In genomic region chr4:128868758-128869157, GRCh38 we compare ENCODE assay signal across 19 cellular contexts. TPM values are rescaled to one million over a fixed set of nuclear protein-coding genes. Genes with fewer than 3 reads are reported as not detected.
A peak's percentile ranks its signal among the peaks of the same experiment; 100 is the strongest.
DNase-seq lines count a peak whose midpoint lies in the region; TF ChIP-seq lines count a peak whose summit lies in the region.
"Had no signal": no experiment of that assay in that cellular context is flagged by ENCODE, and none has a peak within 500 bp of the region (broad histone marks: within the 10 kb centered on the region; RNA-seq: fewer than 3 reads in every experiment).

No MANE protein-coding gene starts in this region.

- DNase-seq in H9 = no peak
- peak; percentile 22 for DNase-seq in SK-MEL-5 (ENCODE audit: low read depth, low spot score)
- peak; percentile 48 for DNase-seq in fibroblast of villous mesenchyme (ENCODE audit: low read depth)
- no peak for DNase-seq in cardiac septum (ENCODE audit: low spot score)
- no peak for DNase-seq in T-helper 1 cell
- DNase-seq in NCI-H345 (lab: John Stamatoyannopoulos, UW) = no peak
- DNase-seq in A673 (ENCODE audit: low spot score) = no peak
- DNase-seq: activated CD4-positive, CD25-positive, alpha-beta regulatory T cell; activated CD8-positive, alpha-beta memory T cell treated with anti-CD3 and anti-CD28 coated beads for 24 hours; erythroblast; KG1; left lung; NCI-H526; nucleus accumbens; testis had no signal

- no peaks in the 10 kb centered on the region for H3K9me3 Mint-ChIP-seq in H9
- H3K9me3 Mint-ChIP-seq: central memory CD8-positive, alpha-beta T cell; T-helper 2 cell treated with Interferon-gamma antibody and Interleukin-4, amounts not matched to agents 5 μg/mL and 100 μg/mL, for 36 hours had no signal

- H3K9me3 ChIP-seq in H9 (ENCODE audit: control insufficient read depth, low read depth, low read length) (no peaks in the 10 kb centered on the region), A673 (ENCODE audit: low read depth, low read length, poor library complexity, severe bottlenecking) (no peaks in the 10 kb centered on the region)
- H3K9me3 ChIP-seq: left lung, SJSA1, testis had no signal

- POLR2A ChIA-PET in A673 (lab: Charles Lee; ENCODE audit: low non-redundant PET) = no interaction called here

- no peak overlapping the region for H3K23ac ChIP-seq in H9 (ENCODE audit: insufficient read length, low read depth, low read length)

- no peak overlapping the region for H2BK12ac ChIP-seq in H9 (ENCODE audit: insufficient read length, low read depth, low read length)

- H3K79me2 ChIP-seq in H9 (ENCODE audit: insufficient read depth, low read length) = peaks cover 9% of the 10 kb centered on the region; the same call in 1 of the 2 replicates

- peaks cover 30 to 54% of the 10 kb centered on the region in 2 experiments for H3K4me1 Mint-ChIP-seq in H9

- no peak overlapping the region for H4K91ac ChIP-seq in H9 (ENCODE audit: insufficient read length, low read depth, low read length)

- H3T11ph ChIP-seq in H9 (ENCODE audit: low read length) = no peak overlapping the region

- peak overlapping the region; percentile 10 for H3K9ac ChIP-seq in H9 (ENCODE audit: extremely low read depth, insufficient read length, low read length)

- no peak overlapping the region for H2BK20ac ChIP-seq in H9 (ENCODE audit: low read depth, low read length, poor library complexity, severe bottlenecking)

- BruUV-seq in A673 (replicated peaks; lab: Mats Ljungman, UMichigan) = no TSS peak

- H3K18ac ChIP-seq in H9 (ENCODE audit: insufficient read length, low read depth, low read length) = no peak overlapping the region

- peak overlapping the region in 1 of 3 experiments; percentile 77; a peak in 2 of 7 replicates for H3K27ac Mint-ChIP-seq in H9
- H3K27ac Mint-ChIP-seq: T-helper 2 cell treated with Interferon-gamma antibody and Interleukin-4, amounts not matched to agents 5 μg/mL and 100 μg/mL, for 36 hours had no signal

- H3K4me1 ChIP-seq in H9 (ENCODE audit: insufficient read depth, low read length) (peaks cover 5% of the 10 kb centered on the region; the same call in 1 of the 2 replicates), A673 (ENCODE audit: insufficient read depth, low read length, poor library complexity, severe bottlenecking) (no peaks in the 10 kb centered on the region)
- H3K4me1 ChIP-seq: testis had no signal

- no peak overlapping the region for H2AK5ac ChIP-seq in H9 (ENCODE audit: insufficient read length, low read length)

- peaks cover 4% of the 10 kb centered on the region for H3K27me3 Mint-ChIP-seq in H9 (ENCODE audit: low read depth)
- H3K27me3 Mint-ChIP-seq: central memory CD8-positive, alpha-beta T cell had no signal

- no peak overlapping the region for H3K4me3 Mint-ChIP-seq in H9
- H3K4me3 Mint-ChIP-seq: central memory CD8-positive, alpha-beta T cell; T-helper 2 cell treated with Interferon-gamma antibody and Interleukin-4, amounts not matched to agents 5 μg/mL and 100 μg/mL, for 36 hours had no signal

- H3K36me3 ChIP-seq in A673 (ENCODE audit: insufficient read depth, low read length, poor library complexity, severe bottlenecking) = peaks cover 50% of the 10 kb centered on the region

- no CpG with 5 or more reads among the region's 3 CpGs for WGBS in H9 (ENCODE audit: extremely low coverage, insufficient read length, low lambda C conversion rate)

- CTCF ChIA-PET in A673 (lab: Charles Lee) = no interaction called here

- H3K27ac ChIP-seq in 22Rv1 (peak overlapping the region; percentile 28), H9 (ENCODE audit: insufficient read length, low read depth, low read length) (no peak overlapping the region), A673 (ENCODE audit: low read depth, low read length, poor library complexity, severe bottlenecking) (no peak overlapping the region)
- H3K27ac ChIP-seq: left lung, SJSA1, testis had no signal

- no peak overlapping the region for H4K8ac ChIP-seq in H9 (replicated peaks; ENCODE audit: insufficient read length, low read depth, low read length)

- H3K4me3 ChIP-seq in fibroblast of villous mesenchyme (ENCODE audit: low read depth, low read length) = no peak overlapping the region
- no peak overlapping the region for H3K4me3 ChIP-seq in A673 (ENCODE audit: low read depth, low read length, poor library complexity, severe bottlenecking)
- H3K4me3 ChIP-seq: left lung, SJSA1, testis had no signal

- no peak overlapping the region for H3K56ac ChIP-seq in H9 (ENCODE audit: insufficient read length, low read depth, low read length)

- no peak overlapping the region for H4K5ac ChIP-seq in H9 (ENCODE audit: insufficient read length, low read depth, low read length)

- H3K27me3 ChIP-seq in H9 (ENCODE audit: insufficient read depth, low read length) = no peaks in the 10 kb centered on the region
- no peaks in the 10 kb centered on the region for H3K27me3 ChIP-seq in A673 (replicated peaks; ENCODE audit: insufficient read depth, low read depth, low read length, poor library complexity)
- H3K27me3 ChIP-seq: left lung, SJSA1, testis had no signal

- H3K23me2 ChIP-seq in H9 (ENCODE audit: insufficient read length, low read depth, low read length, poor library complexity, severe bottlenecking) = no peaks in the 10 kb centered on the region

- peaks cover 64 to 95% (median 91%) of the 10 kb centered on the region in 3 experiments for H3K36me3 Mint-ChIP-seq in H9 (ENCODE audit: insufficient read depth in 1 of 3, low read depth in 3 of 3)

- H2BK15ac ChIP-seq in H9 (ENCODE audit: low read depth, low read length) = no peak overlapping the region

- H3K4me2 ChIP-seq in H9 (ENCODE audit: insufficient read depth, insufficient read length, low read length) = no peak overlapping the region

- no peak overlapping the region for H2AFZ ChIP-seq in H9 (ENCODE audit: low read length)

- no peak overlapping the region for H3K14ac ChIP-seq in H9 (ENCODE audit: insufficient read depth, low read length)

- H2BK120ac ChIP-seq in H9 (ENCODE audit: low read depth, low read length, poor library complexity, severe bottlenecking) = no peak overlapping the region

- intact Hi-C loops in cardiac septum (cut with DNase I) (loop anchor here (10.0 kb wide), 2 partner anchors 444 to 584 kb away; partner anchors contain the start of gene PGRMC2), A673 (cut with micrococcal nuclease; ENCODE audit: unreplicated experiment) (loop anchor here (5.0 to 10.0 kb wide), 3 partner anchors 226 to 676 kb away; partner anchors contain the start of genes C4orf33 and SCLT1)

- peaks cover 2% of the 10 kb centered on the region for H4K20me1 ChIP-seq in H9 (ENCODE audit: control insufficient read depth, insufficient read depth, insufficient read length)

- TF ChIP-seq CTCF in 22Rv1 (IDR thresholded peaks at IDR 0.05) (no peak), H9 (conservative IDR thresholded peaks at IDR 0.05) (no peak), fibroblast of villous mesenchyme (IDR thresholded peaks at IDR 0.05; ENCODE audit: insufficient read depth, low read depth, low read length) (no peak), A673 (conservative IDR thresholded peaks at IDR 0.05; ENCODE audit: low read depth, low read length) (no peak)

- no peak overlapping the region for H3K4ac ChIP-seq in H9 (ENCODE audit: low read depth, low read length)

- no peak overlapping the region for H2BK5ac ChIP-seq in H9 (ENCODE audit: insufficient read length, low read length)

- in situ Hi-C loops in SK-MEL-5 (cut with HindIII; ENCODE audit: low pct_unique_long_range_greater_than_20kb, low sequenced_read_pairs) = no loop called here

- H3K79me1 ChIP-seq in H9 (ENCODE audit: insufficient read depth, low read depth, low read length, poor library complexity, severe bottlenecking) = peaks cover 5% of the 10 kb centered on the region

RNA-seq across cellular contexts. Expression of gene JADE1, which starts 59.3 kb away (rescaled TPM):
- total RNA-seq in H9 (2021) (192 and 194 TPM in 2 replicates), fibroblast of villous mesenchyme (29.6 and 38.4 TPM in 2 replicates), cardiac septum (23.0 TPM), A673 (2021) (39.3 and 40.8 TPM in 2 replicates)
- 6.7 and 7.4 TPM in 2 replicates for total RNA-seq in SK-MEL-5 (2014; rRNA removed; shearing (Covaris generic))
- polyA plus RNA-seq in SK-MEL-5 (2015; cell fraction: cytosol; rRNA removed) = 6.5 and 9.5 TPM in 2 replicates
- polyA plus RNA-seq in SK-MEL-5 (2015; cell fraction: nucleus; rRNA removed) = 13.9 and 21.7 TPM in 2 replicates

Comparison
In these comparisons a context has a peak if more than half of its experiments do, and no peak if none do; other contexts are left out.
1. DNase-seq: peak in SK-MEL-5 (single experiment) and fibroblast of villous mesenchyme (single experiment); none in H9 (single experiment), cardiac septum (single experiment), T-helper 1 cell (0 of 5), NCI-H345 (single experiment) and A673 (single experiment).